ENCODE assay signal across 1 cellular context in the genomic region with DNA sequence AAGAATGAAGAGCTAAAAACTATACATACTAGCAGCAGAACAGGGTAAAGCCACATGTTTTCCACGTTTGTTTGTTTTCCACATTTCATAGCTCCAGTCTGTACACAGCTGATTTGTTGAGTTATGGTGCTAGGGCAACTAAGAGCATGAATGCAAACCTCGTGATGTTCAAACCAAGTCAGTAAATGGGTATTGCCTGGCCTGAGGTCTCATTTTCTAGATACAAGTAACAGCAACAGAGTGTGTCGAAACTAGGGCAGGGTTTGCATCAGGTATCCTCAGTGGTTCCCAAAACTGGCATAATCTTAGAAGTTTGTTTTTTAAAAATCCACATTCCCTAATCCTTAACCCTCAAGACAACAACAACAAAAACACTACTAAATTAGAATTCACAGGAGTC.
TF ChIP-seq lines count a peak whose summit lies in the region.

No MANE protein-coding gene starts in this region.

TF ChIP-seq in WTC11, 78 proteins besides CTCF, POLR2A, EP300 and RAD21 (continued from another document):
- TF ChIP-seq ATF2 (CRISPR knock-in tag; IDR thresholded peaks at IDR 0.05; ENCODE audit: borderline replicate concordance, low read depth) (no peak), GABPB1 (CRISPR knock-in tag; IDR thresholded peaks at IDR 0.05) (peak; percentile 91), ELF4 (CRISPR knock-in tag; IDR thresholded peaks at IDR 0.05; ENCODE audit: low read depth) (no peak)
